Comparison of ENCODE assay signal across 23 cellular contexts in the genomic region with DNA sequence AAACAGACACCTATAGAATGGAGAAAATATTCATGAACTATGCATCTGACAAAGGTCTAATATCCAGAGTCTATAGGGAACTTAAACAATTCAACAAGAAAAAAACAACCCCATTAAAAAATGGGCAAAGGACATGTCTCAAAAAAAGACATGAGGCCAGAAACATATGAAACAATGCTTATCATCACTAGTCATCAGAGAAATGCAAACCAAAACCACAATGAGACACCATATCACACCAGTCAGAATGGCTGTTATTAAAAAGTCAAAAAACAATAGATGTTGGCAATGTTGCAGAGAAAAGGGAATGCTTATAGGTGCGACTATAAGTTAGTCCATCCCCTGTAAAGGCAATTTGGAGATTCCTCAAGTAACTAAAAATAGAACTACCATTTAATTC.
"Had no signal": no experiment of that assay in that cellular context is flagged by ENCODE, and none has a peak within 500 bp of the region (broad histone marks: within the 10 kb centered on the region; RNA-seq: fewer than 3 reads in every experiment).

No MANE protein-coding gene starts in this region.

- H2AFZ ChIP-seq: PC-9 had no signal

- ATAC-seq: activated CD4-positive, alpha-beta T cell treated with anti-CD3 and anti-CD28 coated beads for 36 hours; activated CD8-positive, alpha-beta T cell treated with anti-CD3 and anti-CD28 coated beads for 36 hours; body of pancreas; Right ventricle myocardium inferior; T-cell had no signal

- H3K27me3 ChIP-seq: ascending aorta, body of pancreas had no signal

- H3K4me1 ChIP-seq: ascending aorta, body of pancreas had no signal

- H3K4me2 ChIP-seq: PC-9 had no signal

- H3K36me3 ChIP-seq: ascending aorta, WERI-Rb-1 had no signal

- H3K9me3 ChIP-seq: ascending aorta, body of pancreas had no signal

- DNase-seq: activated CD4-positive, alpha-beta T cell treated with anti-CD3 and anti-CD28 coated beads for 36 hours; activated CD8-positive, alpha-beta T cell treated with anti-CD3 and anti-CD28 coated beads for 36 hours; activated effector memory CD4-positive, alpha-beta T cell treated with Interleukin-2 at 50 U/mL for 16 hours; activated naive CD4-positive, alpha-beta T cell; activated T-cell treated with anti-CD3 and anti-CD28 coated beads, Interleukin-2, amount 50 U/mL, for 24 hours; amniotic stem cell; body of pancreas; cortex of kidney; NCI-H1048; NCI-H1930; NCI-H2107; NCI-H2171 treated with DMSO at 0.1 percent for 48 hours; NCI-H345; NCI-H510A; NCI-H69; PC-9; T-cell; T1000; WERI-Rb-1 had no signal

- H3K27ac ChIP-seq: ascending aorta, body of pancreas, PC-9, SK-N-MC, WERI-Rb-1 had no signal

- FAIRE-seq: TTC549 had no signal

- H3K4me3 ChIP-seq: ascending aorta, body of pancreas, PC-9, SK-N-MC had no signal
